ENCODE assay signal across 8 cellular contexts in the genomic region with DNA sequence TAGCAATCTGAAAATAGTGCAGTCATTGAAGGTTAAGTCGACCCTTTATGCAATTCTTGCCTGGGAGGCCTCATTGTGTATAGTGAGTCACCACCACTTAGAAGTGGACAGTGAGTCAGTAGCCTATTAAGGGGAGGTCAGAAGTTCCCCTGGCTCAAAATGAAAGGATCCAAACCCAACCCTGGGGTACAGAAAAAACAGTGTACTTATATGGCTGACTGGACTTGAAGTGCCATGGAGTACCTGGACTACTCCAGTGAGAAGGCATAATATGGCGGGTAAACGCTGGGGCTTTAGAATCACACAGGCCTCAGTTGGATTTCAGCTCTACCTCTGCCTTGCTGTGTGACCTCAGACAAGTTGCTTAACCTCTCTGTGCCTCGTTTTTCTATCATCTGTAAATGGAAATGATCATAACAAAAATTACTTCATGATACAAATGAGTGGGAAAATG. TPM values are rescaled to one million over a fixed set of nuclear protein-coding genes. Genes with fewer than 3 reads are reported as not detected.
A peak's percentile ranks its signal among the peaks of the same experiment; 100 is the strongest.
DNase-seq lines count a peak whose midpoint lies in the region; ATAC-seq and TF ChIP-seq lines count a peak whose summit lies in the region.

No MANE protein-coding gene starts in this region.

- H3K9me3 ChIP-seq in breast epithelium (no peaks in the 10 kb centered on the region), uterus (no peaks in the 10 kb centered on the region)

- H3K27me3 Mint-ChIP-seq in MCF 10A (ENCODE audit: insufficient read depth, unreplicated experiment) = peaks cover 40% of the 10 kb centered on the region

- H3K27me3 ChIP-seq in breast epithelium (no peaks in the 10 kb centered on the region), kidney epithelial cell (ENCODE audit: control insufficient read depth, insufficient read depth, low read length) (no peaks in the 10 kb centered on the region), uterus (no peaks in the 10 kb centered on the region)

- no peak overlapping the region for H3K27ac Mint-ChIP-seq in MCF 10A (ENCODE audit: low read depth, unreplicated experiment)
- no peak overlapping the region for H3K27ac Mint-ChIP-seq in activated naive CD4-positive, alpha-beta T cell treated with anti-CD3 and anti-CD28 coated beads, Interleukin-2, amount 50 U/mL, for 72 hours

- POLR2A ChIA-PET in MCF 10A (lab: Yijun Ruan, JAX) = interaction anchor here (1.0 to 2.6 kb wide), 4 partner anchors 11 to 367 kb away, joined by 3 to 13 read pairs (median 4); no protein-coding TSS in a partner anchor

- no peaks in the 10 kb centered on the region for H3K9me3 Mint-ChIP-seq in MCF 10A (ENCODE audit: unreplicated experiment)
- no peaks in the 10 kb centered on the region for H3K9me3 Mint-ChIP-seq in activated naive CD4-positive, alpha-beta T cell treated with anti-CD3 and anti-CD28 coated beads, Interleukin-2, amount 50 U/mL, for 72 hours

- no peak overlapping the region for H3K4me3 Mint-ChIP-seq in MCF 10A (ENCODE audit: unreplicated experiment)

- TF ChIP-seq POLR2A in breast epithelium (IDR thresholded peaks at IDR 0.05) (no peak), uterus (IDR thresholded peaks at IDR 0.05) (no peak)

- no peaks in the 10 kb centered on the region for H3K36me3 ChIP-seq in breast epithelium
- no peaks in the 10 kb centered on the region for H3K36me3 ChIP-seq in kidney epithelial cell (ENCODE audit: control insufficient read depth, insufficient read depth, low read length)
- H3K36me3 ChIP-seq in uterus = no peaks in the 10 kb centered on the region

- no peak overlapping the region for H3K4me3 ChIP-seq in breast epithelium
- no peak overlapping the region for H3K4me3 ChIP-seq in kidney epithelial cell (ENCODE audit: low read depth, low read length)
- H3K4me3 ChIP-seq in uterus = no peak overlapping the region

- DNase-seq in MCF 10A (ENCODE audit: unreplicated experiment) (peak; percentile 96), breast epithelium (ENCODE audit: low spot score in 2 of 2) (no peak), kidney epithelial cell (ENCODE audit: low read depth) (peak; percentile 96), uterus (peak; percentile 53 to 83)
- DNase-seq in activated naive CD4-positive, alpha-beta T cell treated with anti-CD3 and anti-CD28 coated beads, Interleukin-2, amount 50 U/mL, for 72 hours (ENCODE audit: low spot score in 2 of 2) = peak; percentile 23 to 59

- H3K4me1 ChIP-seq in breast epithelium (no peaks in the 10 kb centered on the region), uterus (peaks cover 0 to 11% of the 10 kb centered on the region in 2 donors)

- no peaks in the 10 kb centered on the region for H3K36me3 Mint-ChIP-seq in MCF 10A (ENCODE audit: insufficient read depth, unreplicated experiment)
- peaks cover 0 to 5% of the 10 kb centered on the region in 2 donors for H3K36me3 Mint-ChIP-seq in activated naive CD4-positive, alpha-beta T cell treated with anti-CD3 and anti-CD28 coated beads, Interleukin-2, amount 50 U/mL, for 72 hours

- H3K4me1 Mint-ChIP-seq in MCF 10A (ENCODE audit: insufficient read depth, unreplicated experiment) = peaks cover 8% of the 10 kb centered on the region

- no TSS peak for BruUV-seq in MCF 10A (replicated peaks; lab: Mats Ljungman, UMichigan)

- ATAC-seq in activated naive CD4-positive, alpha-beta T cell treated with anti-CD3 and anti-CD28 coated beads, Interleukin-2, amount 50 U/mL, for 72 hours = peak; percentile 27 to 71
- no peak for ATAC-seq in GM18502 (IDR thresholded peaks at IDR 0.05; ENCODE audit: poor library complexity, unreplicated experiment)
- ATAC-seq in GM19324 (IDR thresholded peaks at IDR 0.05; ENCODE audit: low FRiP score, unreplicated experiment) = no peak
- no peak for ATAC-seq in HG03520 (IDR thresholded peaks at IDR 0.05; ENCODE audit: unreplicated experiment)

- TF ChIP-seq CTCF in MCF 10A (IDR thresholded peaks at IDR 0.05; ENCODE audit: unreplicated experiment) (no peak), breast epithelium (IDR thresholded peaks at IDR 0.05) (no peak), kidney epithelial cell (IDR thresholded peaks at IDR 0.05; ENCODE audit: insufficient read depth, low read length, poor library complexity, severe bottlenecking) (no peak), uterus (IDR thresholded peaks at IDR 0.05) (no peak)

- intact Hi-C loops in MCF 10A (cut with micrococcal nuclease) = no loop called here
- intact Hi-C loops in breast epithelium (cut with DNase I; ENCODE audit: low total_unique reads) = no loop called here
- intact Hi-C loops in uterus (cut with DNase I; ENCODE audit: low total_unique reads) = no loop called here

- CTCF ChIA-PET in MCF 10A (lab: Yijun Ruan, JAX) = interaction anchor here (1.4 kb wide), 1 partner anchor 18 kb away, joined by 4 read pairs; no protein-coding TSS in a partner anchor

- H3K27ac ChIP-seq in breast epithelium (no peak overlapping the region), uterus (peak overlapping the region; percentile 96 to 98)

RNA-seq across cellular contexts. Expression of gene BCL9, which starts 2.2 kb away (rescaled TPM):
- 6.6 and 8.1 TPM in 2 replicates for total RNA-seq in MCF 10A (2022)
- total RNA-seq in breast epithelium = 10 to 100 TPM; 10.7 to 13.8 (median 12.5) TPM
- total RNA-seq in activated naive CD4-positive, alpha-beta T cell treated with anti-CD3 and anti-CD28 coated beads, Interleukin-2, amount 50 U/mL, for 72 hours = 10 to 100 TPM; 24.8 to 34.3 TPM
- 17.7 and 17.8 TPM in 2 replicates for total RNA-seq in kidney epithelial cell
- total RNA-seq in uterus = 10 to 100 TPM in 2 of 4 donors, 1 to 10 TPM in 2; 4.6 to 55.1 (median 9.9) TPM

Comparison
In these comparisons a context has a peak if more than half of its experiments do, and no peak if none do; other contexts are left out.
1. DNase-seq: peak in MCF 10A (single experiment), activated naive CD4-positive, alpha-beta T cell treated with anti-CD3 and anti-CD28 coated beads, Interleukin-2, amount 50 U/mL, for 72 hours (2 of 2), kidney epithelial cell (single experiment) and uterus (2 of 2); none in breast epithelium (0 of 2).
2. H3K27ac ChIP-seq: peak in uterus (2 of 2); none in breast epithelium (0 of 2).
3. ATAC-seq: peak in activated naive CD4-positive, alpha-beta T cell treated with anti-CD3 and anti-CD28 coated beads, Interleukin-2, amount 50 U/mL, for 72 hours (2 of 2); none in GM18502 (single experiment), GM19324 (single experiment) and HG03520 (single experiment).